ENCODE assay signal across 18 cellular contexts in the genomic region with DNA sequence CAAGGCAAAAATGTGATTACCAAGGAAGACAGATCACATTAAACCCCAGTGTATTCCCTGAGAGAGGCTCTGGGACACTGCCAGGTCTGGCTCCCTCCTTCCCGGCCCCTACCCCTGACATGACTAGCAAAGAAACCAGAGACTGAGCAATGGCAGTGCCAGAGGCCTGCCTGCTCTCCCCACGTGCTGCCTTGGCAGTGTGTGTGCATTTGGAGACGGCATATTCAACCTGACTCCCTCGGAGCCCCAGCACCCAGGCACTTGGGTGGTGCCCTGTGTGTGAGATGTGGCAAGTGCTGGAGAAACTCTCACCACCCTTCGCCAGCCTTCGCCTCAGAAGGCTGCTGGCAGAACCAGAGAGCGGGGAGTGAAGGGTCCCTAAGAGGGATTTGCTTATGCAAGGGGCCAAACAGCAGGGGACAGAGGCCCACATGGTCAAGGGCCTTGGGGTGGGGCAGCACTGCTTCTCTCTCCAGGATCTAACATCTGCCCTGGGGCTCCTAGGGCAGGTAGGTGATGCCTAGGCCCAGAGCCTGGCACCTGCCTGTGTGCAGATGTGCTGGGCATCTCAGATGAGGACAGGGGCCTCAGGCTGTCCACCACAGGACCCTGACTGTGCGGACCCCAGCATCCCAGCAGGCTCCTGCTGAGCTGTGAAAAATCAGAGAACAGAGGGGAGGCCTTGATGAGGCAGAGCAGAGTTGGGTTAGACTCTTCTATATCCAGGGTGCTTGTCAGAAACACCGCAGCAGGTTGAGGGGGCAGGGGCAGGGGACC. TPM values are rescaled to one million over a fixed set of nuclear protein-coding genes. Genes with fewer than 3 reads are reported as not detected.
A peak's percentile ranks its signal among the peaks of the same experiment; 100 is the strongest.
DNase-seq lines count a peak whose midpoint lies in the region; ATAC-seq and TF ChIP-seq lines count a peak whose summit lies in the region.
"Had no signal": no experiment of that assay in that cellular context is flagged by ENCODE, and none has a peak within 500 bp of the region (broad histone marks: within the 10 kb centered on the region; RNA-seq: fewer than 3 reads in every experiment).

No MANE protein-coding gene starts in this region.

- H3K4ac ChIP-seq in neuronal stem cell (ENCODE audit: low read length) = no peak overlapping the region

- H3K79me2 ChIP-seq in GM23338 (replicated peaks; ENCODE audit: insufficient read depth) = no peaks in the 10 kb centered on the region

- peaks cover 15% of the 10 kb centered on the region for H3K4me1 Mint-ChIP-seq in GM23338
- no peaks in the 10 kb centered on the region for H3K4me1 Mint-ChIP-seq in activated T-helper 17 cell treated with anti-CD3 and anti-CD28 coated beads, Interleukin-2, amount 50 U/mL, for 72 hours
- H3K4me1 Mint-ChIP-seq: activated CD4-positive, alpha-beta T cell treated with anti-CD3 and anti-CD28 coated beads for 36 hours had no signal

- DNase-seq in GM23338 (ENCODE audit: low spot score) (no peak), neuronal stem cell (ENCODE audit: low spot score) (no peak), brain microvascular endothelial cell (no peak)
- DNase-seq: activated CD4-positive, alpha-beta T cell treated with anti-CD3 and anti-CD28 coated beads for 36 hours; NCI-H446 treated with DMSO at 0.1 percent for 48 hours; stimulated activated CD4-positive, alpha-beta T cell treated with anti-CD3 and anti-CD28 coated beads, Interleukin-2, amount 100 ng/mL, for 24 hours; stimulated activated naive CD4-positive, alpha-beta T cell treated with Interleukin-2 at 50 U/mL for 16 hours; transverse colon had no signal

- H3K27me3 ChIP-seq in BLaER1 (no peaks in the 10 kb centered on the region), GM23338 (ENCODE audit: insufficient read depth) (no peaks in the 10 kb centered on the region), neuronal stem cell (ENCODE audit: control insufficient read depth in 3 of 3, insufficient read depth in 3 of 3, low read depth in 1 of 3, low read length in 3 of 3) (no peaks in the 10 kb centered on the region), brain microvascular endothelial cell (replicated peaks) (no peaks in the 10 kb centered on the region)
- H3K27me3 ChIP-seq: breast epithelium, transverse colon had no signal

- H3K4me3 ChIP-seq in BLaER1 (no peak overlapping the region), GM23338 (no peak overlapping the region), neuronal stem cell (ENCODE audit: low read length in 2 of 2) (no peak overlapping the region), brain microvascular endothelial cell (ENCODE audit: low read depth, low read length) (no peak overlapping the region)
- H3K4me3 ChIP-seq: breast epithelium, coronary artery, transverse colon had no signal

- H3K27ac ChIP-seq in BLaER1 (peak overlapping the region; percentile 79), GM23338 (ENCODE audit: low read depth) (no peak overlapping the region), neuronal stem cell (replicated peaks; ENCODE audit: low read length) (no peak overlapping the region), brain microvascular endothelial cell (no peak overlapping the region)
- H3K27ac ChIP-seq: transverse colon had no signal

- H3F3A ChIP-seq in GM23338 (replicated peaks; ENCODE audit: low read depth) = no peaks in the 10 kb centered on the region

- peak overlapping the region; percentile 48; the same call in 1 of the 2 replicates for H3K27ac Mint-ChIP-seq in GM23338
- peak overlapping the region; percentile 28 for H3K27ac Mint-ChIP-seq in activated T-helper 17 cell treated with anti-CD3 and anti-CD28 coated beads, Interleukin-2, amount 50 U/mL, for 72 hours
- H3K27ac Mint-ChIP-seq: activated CD4-positive, alpha-beta T cell treated with anti-CD3 and anti-CD28 coated beads for 36 hours; activated T-helper 2 cell treated with anti-CD3 and anti-CD28 coated beads, Interferon-gamma antibody, Interleukin-2, Interleukin-4, amounts not matched to agents 10 μg/mL and 5 μg/mL and 100 μg/mL, durations not matched to agents 14 hours and 24 hours and 36 hours; memory B cell had no signal

- peak overlapping the region; percentile 18 for H2BK120ac ChIP-seq in neuronal stem cell (ENCODE audit: low read depth, low read length)

- H3K36me3 Mint-ChIP-seq in GM23338 (ENCODE audit: low read depth) = no peaks in the 10 kb centered on the region
- H3K36me3 Mint-ChIP-seq in activated T-helper 17 cell treated with anti-CD3 and anti-CD28 coated beads, Interleukin-2, amount 50 U/mL, for 72 hours (ENCODE audit: low read depth) = no peaks in the 10 kb centered on the region

- H2BK12ac ChIP-seq in neuronal stem cell (ENCODE audit: low read length) = no peak overlapping the region

- no peak overlapping the region for H4K91ac ChIP-seq in neuronal stem cell (ENCODE audit: low read depth, low read length, poor library complexity)

- H3K23ac ChIP-seq in neuronal stem cell (ENCODE audit: low read depth, low read length, poor library complexity) = no peak overlapping the region

- peaks cover 20% of the 10 kb centered on the region for H3K27me3 Mint-ChIP-seq in GM23338 (ENCODE audit: insufficient read depth, low read depth, poor library complexity)
- H3K27me3 Mint-ChIP-seq in activated T-helper 17 cell treated with anti-CD3 and anti-CD28 coated beads, Interleukin-2, amount 50 U/mL, for 72 hours = no peaks in the 10 kb centered on the region
- H3K27me3 Mint-ChIP-seq: activated CD4-positive, alpha-beta T cell treated with anti-CD3 and anti-CD28 coated beads for 36 hours; memory B cell; naive thymus-derived CD8-positive, alpha-beta T cell had no signal

- no peaks in the 10 kb centered on the region; the same call in 2 of the 3 replicates for H3K9me3 Mint-ChIP-seq in GM23338
- no peaks in the 10 kb centered on the region for H3K9me3 Mint-ChIP-seq in activated T-helper 17 cell treated with anti-CD3 and anti-CD28 coated beads, Interleukin-2, amount 50 U/mL, for 72 hours
- H3K9me3 Mint-ChIP-seq: activated T-helper 2 cell treated with anti-CD3 and anti-CD28 coated beads, Interferon-gamma antibody, Interleukin-2, Interleukin-4, amounts not matched to agents 10 μg/mL and 5 μg/mL and 100 μg/mL, durations not matched to agents 14 hours and 24 hours and 36 hours; memory B cell; naive thymus-derived CD8-positive, alpha-beta T cell had no signal

- no peaks in the 10 kb centered on the region for H3K79me1 ChIP-seq in neuronal stem cell (ENCODE audit: low read depth, low read length)

- H3K14ac ChIP-seq in neuronal stem cell (ENCODE audit: low read length) = no peak overlapping the region

- H3K9ac ChIP-seq in BLaER1 (0 out of 2 replicates have a peak overlapping the region, but pooled peaks have one; percentile 4), neuronal stem cell (ENCODE audit: low read depth, low read length, poor library complexity) (peak overlapping the region; percentile 26)

- WGBS in neuronal stem cell (ENCODE audit: extremely low coverage in 2 of 2, insufficient read length in 2 of 2, insufficient replicate concordance in 1 of 2), 2 donors = no CpG with 5 or more reads among the region's 9 CpGs

- no peak overlapping the region for H4K8ac ChIP-seq in neuronal stem cell (ENCODE audit: low read depth, low read length)

- H2AFZ ChIP-seq in GM23338 = no peak overlapping the region
- no peak overlapping the region for H2AFZ ChIP-seq in neuronal stem cell (ENCODE audit: low read length)

- H3K4me2 ChIP-seq in BLaER1 = peak overlapping the region; percentile 92
- no peak overlapping the region for H3K4me2 ChIP-seq in GM23338
- H3K4me2 ChIP-seq in neuronal stem cell (ENCODE audit: insufficient read depth, low read length, poor library complexity, severe bottlenecking) = no peak overlapping the region

- peak overlapping the region; percentile 83 for H3K18ac ChIP-seq in neuronal stem cell (ENCODE audit: low read length)

- H3K9me2 ChIP-seq in GM23338 (ENCODE audit: insufficient read depth) = no peaks in the 10 kb centered on the region

- H2AK5ac ChIP-seq in neuronal stem cell (ENCODE audit: low read depth, low read length) = peak overlapping the region; percentile 74

- in situ Hi-C loops in brain microvascular endothelial cell (cut with HindIII; ENCODE audit: low pct_ligation_motif_present, low sequenced_read_pairs) = no loop called here

- H2BK15ac ChIP-seq in neuronal stem cell (ENCODE audit: low read length) = no peak overlapping the region

- H3K9me3 ChIP-seq in BLaER1 = no peaks in the 10 kb centered on the region
- H3K9me3 ChIP-seq in neuronal stem cell (replicated peaks in 1 of 2; ENCODE audit: control insufficient read depth in 2 of 2, insufficient read depth in 1 of 2, low read depth in 1 of 2, low read length in 2 of 2) = peaks cover 0 to 2% of the 10 kb centered on the region in 2 donors
- H3K9me3 ChIP-seq: breast epithelium, transverse colon had no signal

- ATAC-seq in GM23338 (no peak), HG02623 (IDR thresholded peaks at IDR 0.05; ENCODE audit: unreplicated experiment) (no peak), HG03520 (IDR thresholded peaks at IDR 0.05; ENCODE audit: unreplicated experiment) (no peak), GM18498 (IDR thresholded peaks at IDR 0.05; ENCODE audit: unreplicated experiment) (no peak)
- no peak for ATAC-seq in activated T-helper 17 cell treated with anti-CD3 and anti-CD28 coated beads, Interleukin-2, amount 50 U/mL, for 72 hours (replicated peaks)
- ATAC-seq: activated CD4-positive, alpha-beta T cell treated with anti-CD3 and anti-CD28 coated beads for 36 hours; naive thymus-derived CD8-positive, alpha-beta T cell had no signal

- H3K36me3 ChIP-seq in BLaER1 (no peaks in the 10 kb centered on the region), GM23338 (ENCODE audit: insufficient read depth) (no peaks in the 10 kb centered on the region), neuronal stem cell (replicated peaks in 1 of 2; ENCODE audit: control insufficient read depth in 2 of 2, insufficient read depth in 2 of 2, low read length in 2 of 2) (no peaks in the 10 kb centered on the region), brain microvascular endothelial cell (replicated peaks) (no peaks in the 10 kb centered on the region)
- H3K36me3 ChIP-seq: breast epithelium, transverse colon had no signal

- TF ChIP-seq CTCF in GM23338 (conservative IDR thresholded peaks at IDR 0.05; ENCODE audit: low read depth in 2 of 2) (no peak), brain microvascular endothelial cell (IDR thresholded peaks at IDR 0.05; ENCODE audit: low read depth, low read length, missing control alignments) (no peak)

- H3K4me3 Mint-ChIP-seq in GM23338 = no peak overlapping the region
- H3K4me3 Mint-ChIP-seq in activated T-helper 17 cell treated with anti-CD3 and anti-CD28 coated beads, Interleukin-2, amount 50 U/mL, for 72 hours = no peak overlapping the region
- H3K4me3 Mint-ChIP-seq: activated CD4-positive, alpha-beta T cell treated with anti-CD3 and anti-CD28 coated beads for 36 hours; memory B cell; naive thymus-derived CD8-positive, alpha-beta T cell had no signal

- H2BK5ac ChIP-seq in neuronal stem cell (ENCODE audit: low read length) = no peak overlapping the region

- H3K4me1 ChIP-seq in BLaER1 (peaks cover 84% of the 10 kb centered on the region), GM23338 (ENCODE audit: insufficient read depth) (no peaks in the 10 kb centered on the region), neuronal stem cell (ENCODE audit: control insufficient read depth in 2 of 2, insufficient read depth in 1 of 2, low read depth in 1 of 2, low read length in 2 of 2) (peaks cover 11 to 13% of the 10 kb centered on the region in 2 donors)

- peaks cover 16% of the 10 kb centered on the region for H4K20me1 ChIP-seq in BLaER1
- H4K20me1 ChIP-seq in GM23338 (replicated peaks; ENCODE audit: insufficient read depth) = no peaks in the 10 kb centered on the region; the same call in 1 of the 2 replicates

RNA-seq across cellular contexts. Expression of a gene that starts 23.6 kb away (rescaled TPM):
- 73.5 and 80.2 TPM in 2 replicates for total RNA-seq in GM23338 (2014; rRNA removed; shearing (Covaris generic))
- polyA plus RNA-seq in GM23338 (2016; fragmentation: Nextera tagmentation; extraction: Ambion mirVana) = 10.6 and 11.0 TPM in 2 replicates
- total RNA-seq in activated T-helper 17 cell treated with anti-CD3 and anti-CD28 coated beads, Interleukin-2, amount 50 U/mL, for 72 hours = 1 to 10 TPM; 7.1 to 9.3 TPM
- 31.7 TPM for polyA plus RNA-seq in neuronal stem cell (2013, experiment 1 of 2)
- polyA plus RNA-seq in neuronal stem cell (2013, experiment 2 of 2) = 32.1 TPM
